8 cellular contexts compared by ENCODE assay signal in genomic region chr5:88268414-88269184, GRCh38. TPM values are rescaled to one million over a fixed set of nuclear protein-coding genes. Genes with fewer than 3 reads are reported as not detected.
DNase-seq lines count a peak whose midpoint lies in the region; ATAC-seq and TF ChIP-seq lines count a peak whose summit lies in the region.

TSS of gene TMEM161B (minus strand) at chr5:88268845. CDS start at chr5:88268723, 122 bp downstream.

- H3K4me1 ChIP-seq in left ventricle myocardium inferior (peaks cover 56% of the 10 kb centered on the region), prostate gland (replicated peaks) (no peaks in the 10 kb centered on the region)

- H3K27me3 Mint-ChIP-seq in T-helper 1 cell treated with Interleukin-12 subunit alpha and Interleukin-12 subunit beta and Interleukin-4 antibody, amounts not matched to agents 30 μg/mL and 1 μg/mL, for 36 hours (ENCODE audit: low read depth): no peaks in the 10 kb centered on the region

- no peaks in the 10 kb centered on the region for H3K9me3 ChIP-seq in left ventricle myocardium inferior (replicated peaks)
- H3K9me3 ChIP-seq in prostate gland: no peaks in the 10 kb centered on the region

- H3K4me1 Mint-ChIP-seq in T-helper 1 cell treated with Interleukin-12 subunit alpha and Interleukin-12 subunit beta and Interleukin-4 antibody, amounts not matched to agents 30 μg/mL and 1 μg/mL, for 36 hours (ENCODE audit: low read depth): peaks cover 50% of the 10 kb centered on the region

- peak within 1 kb of the TSS; percentile 99 for H3K4me3 Mint-ChIP-seq in T-helper 1 cell treated with Interleukin-12 subunit alpha and Interleukin-12 subunit beta and Interleukin-4 antibody, amounts not matched to agents 30 μg/mL and 1 μg/mL, for 36 hours

- H3K27ac ChIP-seq in left ventricle myocardium inferior (replicated peaks) (peak within 1 kb of the TSS; percentile 71), prostate gland (peak within 1 kb of the TSS; percentile 21 to 70)

- peak within 1 kb of the TSS; percentile 98 for H3K27ac Mint-ChIP-seq in T-helper 1 cell treated with Interleukin-12 subunit alpha and Interleukin-12 subunit beta and Interleukin-4 antibody, amounts not matched to agents 30 μg/mL and 1 μg/mL, for 36 hours

- intact Hi-C loops in left ventricle myocardium inferior (cut with micrococcal nuclease) (no loop called here), prostate gland (cut with DNase I) (loop anchor here (10.0 kb wide), 1 partner anchor 396 kb away; no protein-coding TSS in a partner anchor)

- no peak for TF ChIP-seq CTCF in left ventricle myocardium inferior (IDR thresholded peaks at IDR 0.05; ENCODE audit: borderline replicate concordance)
- TF ChIP-seq CTCF in prostate gland (IDR thresholded peaks at IDR 0.05): peak in 1 of 4 experiments; percentile 17

- peaks cover 35% of the 10 kb centered on the region for H3K36me3 Mint-ChIP-seq in T-helper 1 cell treated with Interleukin-12 subunit alpha and Interleukin-12 subunit beta and Interleukin-4 antibody, amounts not matched to agents 30 μg/mL and 1 μg/mL, for 36 hours (ENCODE audit: low read depth)

- H3K36me3 ChIP-seq in left ventricle myocardium inferior (peaks cover 31% of the 10 kb centered on the region), prostate gland (no peaks in the 10 kb centered on the region)

- H3K9me3 Mint-ChIP-seq in T-helper 1 cell treated with Interleukin-12 subunit alpha and Interleukin-12 subunit beta and Interleukin-4 antibody, amounts not matched to agents 30 μg/mL and 1 μg/mL, for 36 hours: peaks cover 8% of the 10 kb centered on the region

- H3K4me3 ChIP-seq in left ventricle myocardium inferior (peak within 1 kb of the TSS; percentile 75), prostate gland (peak within 1 kb of the TSS; percentile 58 to 75)

- H3K27me3 ChIP-seq in left ventricle myocardium inferior (ENCODE audit: low read depth): no peaks in the 10 kb centered on the region
- H3K27me3 ChIP-seq in prostate gland (replicated peaks; ENCODE audit: insufficient read depth): no peaks in the 10 kb centered on the region

- ATAC-seq in GM18499 (IDR thresholded peaks at IDR 0.05; ENCODE audit: insufficient read depth, unreplicated experiment) (peak; percentile 99), HG02938 (IDR thresholded peaks at IDR 0.05; ENCODE audit: unreplicated experiment) (peak; percentile 99)

- TF ChIP-seq POLR2A in prostate gland (IDR thresholded peaks at IDR 0.05): peak; percentile 54

- 1% methylated on average over 44 of the region's 45 CpGs for WGBS in prostate gland

- peak; percentile 76 for DNase-seq in NCI-H1694 treated with DMSO at 0.1 percent for 48 hours (lab: John Stamatoyannopoulos, UW)
- peak; percentile 41 for DNase-seq in amniotic stem cell (lab: John Stamatoyannopoulos, UW)
- peak; percentile 91 for DNase-seq in left ventricle myocardium inferior
- DNase-seq in prostate gland (ENCODE audit: low spot score): peak; percentile 92
- DNase-seq in ureter (ENCODE audit: low spot score): peak; percentile 94

RNA-seq across cellular contexts. Expression of gene TMEM161B, which starts in this region (rescaled TPM):
- 8.0 TPM for total RNA-seq in left ventricle myocardium inferior
- total RNA-seq in prostate gland: 10 to 100 TPM; 16.2 to 17.0 TPM
- 24.1 TPM for total RNA-seq in ureter

Comparison
In these comparisons a context has a peak if more than half of its experiments do, and no peak if none do; other contexts are left out.
1. Peak in every context shown above with its lines: DNase-seq, ATAC-seq, H3K4me3 ChIP-seq and H3K27ac ChIP-seq.
2. DNase-seq: peak in every context shown above with its lines; median percentile 94 in ureter; 92 in prostate gland; 91 in left ventricle myocardium inferior; 76 in NCI-H1694 treated with DMSO at 0.1 percent for 48 hours; 41 in amniotic stem cell.